ENCODE assay signal across 1 cellular context in the genomic region with DNA sequence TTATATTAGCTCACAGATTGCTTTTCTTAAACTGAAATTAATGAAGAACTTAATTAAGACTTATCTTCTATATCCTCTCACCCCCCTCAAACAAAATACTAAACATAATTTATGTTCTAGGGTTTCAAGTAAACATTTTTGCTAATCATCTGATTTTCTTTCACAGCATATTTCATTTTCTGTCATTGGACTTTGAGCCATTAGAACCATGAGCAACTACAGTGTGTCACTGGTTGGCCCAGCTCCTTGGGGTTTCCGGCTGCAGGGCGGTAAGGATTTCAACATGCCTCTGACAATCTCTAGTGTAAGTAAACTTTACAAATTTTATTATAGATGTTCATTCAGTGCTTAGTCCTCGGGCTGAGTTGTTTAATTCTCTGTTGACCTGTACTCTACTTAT.
TF ChIP-seq lines count a peak whose summit lies in the region.

No MANE protein-coding gene starts in this region.

TF ChIP-seq in SK-N-SH treated with all-trans-retinoic acid at 6 μM for 48 hours, 23 proteins besides CTCF, POLR2A, EP300 and RAD21 (continued from another document):
- TF ChIP-seq, protein P1, sequence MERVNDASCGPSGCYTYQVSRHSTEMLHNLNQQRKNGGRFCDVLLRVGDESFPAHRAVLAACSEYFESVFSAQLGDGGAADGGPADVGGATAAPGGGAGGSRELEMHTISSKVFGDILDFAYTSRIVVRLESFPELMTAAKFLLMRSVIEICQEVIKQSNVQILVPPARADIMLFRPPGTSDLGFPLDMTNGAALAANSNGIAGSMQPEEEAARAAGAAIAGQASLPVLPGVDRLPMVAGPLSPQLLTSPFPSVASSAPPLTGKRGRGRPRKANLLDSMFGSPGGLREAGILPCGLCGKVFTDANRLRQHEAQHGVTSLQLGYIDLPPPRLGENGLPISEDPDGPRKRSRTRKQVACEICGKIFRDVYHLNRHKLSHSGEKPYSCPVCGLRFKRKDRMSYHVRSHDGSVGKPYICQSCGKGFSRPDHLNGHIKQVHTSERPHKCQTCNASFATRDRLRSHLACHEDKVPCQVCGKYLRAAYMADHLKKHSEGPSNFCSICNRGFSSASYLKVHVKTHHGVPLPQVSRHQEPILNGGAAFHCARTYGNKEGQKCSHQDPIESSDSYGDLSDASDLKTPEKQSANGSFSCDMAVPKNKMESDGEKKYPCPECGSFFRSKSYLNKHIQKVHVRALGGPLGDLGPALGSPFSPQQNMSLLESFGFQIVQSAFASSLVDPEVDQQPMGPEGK (CRISPR knock-in tag; IDR thresholded peaks at IDR 0.05; ENCODE audit: borderline replicate concordance) = no peak
- TF ChIP-seq ZNF565 (CRISPR knock-in tag; conservative IDR thresholded peaks at IDR 0.05; ENCODE audit: low read depth) (no peak), SNAI2 (CRISPR knock-in tag; IDR thresholded peaks at IDR 0.05) (no peak), TOX (CRISPR knock-in tag; IDR thresholded peaks at IDR 0.05; ENCODE audit: borderline replicate concordance) (no peak), ESRRG (CRISPR knock-in tag; IDR thresholded peaks at IDR 0.05) (no peak), GLIS3 (CRISPR knock-in tag; IDR thresholded peaks at IDR 0.05) (no peak), ZNF8 (CRISPR knock-in tag; IDR thresholded peaks at IDR 0.05) (no peak), ARNTL (CRISPR knock-in tag; IDR thresholded peaks at IDR 0.05; ENCODE audit: borderline replicate concordance, low read depth) (no peak), PPARA (CRISPR knock-in tag; IDR thresholded peaks at IDR 0.05; ENCODE audit: borderline replicate concordance) (no peak), ZFP3 (CRISPR knock-in tag; IDR thresholded peaks at IDR 0.05) (no peak), BACH2 (CRISPR knock-in tag; IDR thresholded peaks at IDR 0.05; ENCODE audit: borderline replicate concordance) (no peak)
- TF ChIP-seq, protein P2, sequence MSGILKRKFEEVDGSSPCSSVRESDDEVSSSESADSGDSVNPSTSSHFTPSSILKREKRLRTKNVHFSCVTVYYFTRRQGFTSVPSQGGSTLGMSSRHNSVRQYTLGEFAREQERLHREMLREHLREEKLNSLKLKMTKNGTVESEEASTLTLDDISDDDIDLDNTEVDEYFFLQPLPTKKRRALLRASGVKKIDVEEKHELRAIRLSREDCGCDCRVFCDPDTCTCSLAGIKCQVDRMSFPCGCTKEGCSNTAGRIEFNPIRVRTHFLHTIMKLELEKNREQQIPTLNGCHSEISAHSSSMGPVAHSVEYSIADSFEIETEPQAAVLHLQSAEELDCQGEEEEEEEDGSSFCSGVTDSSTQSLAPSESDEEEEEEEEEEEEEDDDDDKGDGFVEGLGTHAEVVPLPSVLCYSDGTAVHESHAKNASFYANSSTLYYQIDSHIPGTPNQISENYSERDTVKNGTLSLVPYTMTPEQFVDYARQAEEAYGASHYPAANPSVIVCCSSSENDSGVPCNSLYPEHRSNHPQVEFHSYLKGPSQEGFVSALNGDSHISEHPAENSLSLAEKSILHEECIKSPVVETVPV (CRISPR knock-in tag; IDR thresholded peaks at IDR 0.05) = no peak
